15 cellular contexts compared by ENCODE assay signal in the genomic region with DNA sequence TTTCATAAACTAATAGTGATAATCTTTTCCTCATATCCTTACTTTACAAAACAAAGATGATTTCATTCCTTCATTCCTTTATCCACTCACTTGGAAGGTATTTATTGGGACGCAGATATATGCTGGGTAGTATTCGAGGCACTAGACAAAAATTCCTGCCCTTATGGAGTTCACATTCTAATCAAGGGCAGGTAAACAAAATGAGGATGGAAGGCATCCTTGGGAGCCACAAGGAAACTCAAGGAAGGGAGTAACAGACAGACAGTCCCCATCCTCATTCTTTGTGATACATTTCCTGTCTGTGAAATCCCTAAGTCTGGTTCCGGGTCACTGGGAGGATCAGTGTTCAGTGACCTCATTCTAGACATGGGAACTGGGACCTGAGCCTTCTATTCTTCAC. TPM values are rescaled to one million over a fixed set of nuclear protein-coding genes. Genes with fewer than 3 reads are reported as not detected.
DNase-seq lines count a peak whose midpoint lies in the region; ATAC-seq, FAIRE-seq and TF ChIP-seq lines count a peak whose summit lies in the region.
"Had no signal": no experiment of that assay in that cellular context is flagged by ENCODE, and none has a peak within 500 bp of the region (broad histone marks: within the 10 kb centered on the region; RNA-seq: fewer than 3 reads in every experiment).

No MANE protein-coding gene starts in this region.

- no peak for TF ChIP-seq RAD21 in K562 (CRISPR knock-in tag; conservative IDR thresholded peaks at IDR 0.05 in 1 of 2, IDR thresholded peaks at IDR 0.05 in 1 of 2)

- no peak overlapping the region for H3K9ac ChIP-seq in GM23248
- H3K9ac ChIP-seq in K562 (ENCODE audit: insufficient read depth in 1 of 2, low read depth in 2 of 2, low read length in 2 of 2) = no peak overlapping the region

- H3K4me1 ChIP-seq in GM23248 (ENCODE audit: insufficient read depth) (no peaks in the 10 kb centered on the region), K562 (replicated peaks in 1 of 2; ENCODE audit: control insufficient read depth in 2 of 2, insufficient read depth in 2 of 2, low read length in 2 of 2) (no peaks in the 10 kb centered on the region), small intestine (ENCODE audit: control insufficient read depth in 2 of 2, insufficient read depth in 1 of 2, low read depth in 1 of 2, low read length in 1 of 2) (no peaks in the 10 kb centered on the region)

- CTCF ChIA-PET in K562 (lab: Yijun Ruan, JAX; ENCODE audit: low intra/inter-chr PET ratio) = interaction anchor here (3.9 to 6.5 kb wide), 2 partner anchors 206 to 237 kb away, joined by 22 to 139 read pairs; no protein-coding TSS in a partner anchor

- H2AFZ ChIP-seq in GM23248 = no peak overlapping the region
- no peak overlapping the region for H2AFZ ChIP-seq in K562 (ENCODE audit: low read depth, low read length)

- no peaks in the 10 kb centered on the region for H4K20me1 ChIP-seq in GM23248 (ENCODE audit: insufficient read depth)
- no peaks in the 10 kb centered on the region; the same call in 1 of the 2 replicates for H4K20me1 ChIP-seq in K562 (replicated peaks; ENCODE audit: control insufficient read depth, insufficient read depth, low read length)

- H3F3A ChIP-seq in GM23248 (ENCODE audit: insufficient read depth) = no peaks in the 10 kb centered on the region

- TF ChIP-seq CTCF in K562 (IDR thresholded peaks at IDR 0.05 in 2 of 3, conservative IDR thresholded peaks at IDR 0.05 in 1 of 3; ENCODE audit: insufficient read depth in 2 of 3, low read depth in 1 of 3, low read length in 3 of 3) (no peak), epithelial cell of esophagus (IDR thresholded peaks at IDR 0.05; ENCODE audit: insufficient read depth, low read depth, low read length, missing control alignments) (no peak)

- no peak for ATAC-seq in K562
- ATAC-seq in left ventricle myocardium superior = no peak

- no peak for TF ChIP-seq POLR2A in K562 (conservative IDR thresholded peaks at IDR 0.05)

- H3K9me3 ChIP-seq in GM23248 (ENCODE audit: low read depth) (no peaks in the 10 kb centered on the region), K562 (replicated peaks; ENCODE audit: control insufficient read depth, insufficient read depth, low read depth, low read length) (no peaks in the 10 kb centered on the region), small intestine (ENCODE audit: control insufficient read depth, low read depth) (no peaks in the 10 kb centered on the region)
- H3K9me3 ChIP-seq: BE2C had no signal

- FAIRE-seq in K562 (lab: Jason Lieb, UNC) (no peak), small intestine (lab: Jason Lieb, UNC) (no peak)
- FAIRE-seq: GM12892 had no signal

- H3K4me2 ChIP-seq in GM23248 (ENCODE audit: unreplicated experiment) (no peak overlapping the region), K562 (ENCODE audit: insufficient read depth, low read length) (no peak overlapping the region)

- H3K9me1 ChIP-seq in K562 (ENCODE audit: control insufficient read depth, insufficient read depth, low read length) = no peaks in the 10 kb centered on the region

- H3K27me3 ChIP-seq in GM23248 (replicated peaks; ENCODE audit: insufficient read depth) = peaks cover 20% of the 10 kb centered on the region
- peaks cover 0 to 4% of the 10 kb centered on the region in 2 experiments; a peak in 3 of 5 replicates for H3K27me3 ChIP-seq in K562 (ENCODE audit: control insufficient read depth in 2 of 2, insufficient read depth in 2 of 2, low read length in 2 of 2)
- H3K27me3 ChIP-seq in small intestine (ENCODE audit: control insufficient read depth in 2 of 2, insufficient read depth in 2 of 2, low read length in 2 of 2) = no peaks in the 10 kb centered on the region
- H3K27me3 ChIP-seq: BE2C had no signal

- peak; percentile 3 for DNase-seq in GM23248
- no peak for DNase-seq in K562 (ENCODE audit: extremely low read depth in 1 of 4, low spot score in 3 of 4)
- DNase-seq in epithelial cell of esophagus (ENCODE audit: low read depth) = peak; percentile 40
- DNase-seq in small intestine = no peak
- DNase-seq in left ventricle myocardium superior = no peak
- no peak for DNase-seq in EL
- DNase-seq: DMS 273 treated with DMSO at 0.1 percent for 48 hours, GDM1 had no signal

- H3K4me3 ChIP-seq in GM23248 (no peak overlapping the region), K562 (no peak overlapping the region), epithelial cell of esophagus (ENCODE audit: low read length) (no peak overlapping the region), small intestine (ENCODE audit: low read depth in 1 of 2, low read length in 2 of 2) (no peak overlapping the region)

- 82 to 87% methylated on average over 3 of the region's 3 CpGs for WGBS in GM23248 (ENCODE audit: low coverage in 1 of 2, low lambda C conversion rate in 2 of 2, missing lambda C conversion rate in 2 of 2), 2 experiments
- WGBS in K562 (ENCODE audit: insufficient coverage, low coverage, missing lambda C conversion rate) = 6% methylated on average over 3 of the region's 3 CpGs
- WGBS in small intestine, 3 donors = 82 to 89% (median 88%) methylated on average over 3 of the region's 3 CpGs

- H3K79me2 ChIP-seq in GM23248 (ENCODE audit: insufficient read depth) (no peaks in the 10 kb centered on the region), K562 (ENCODE audit: control insufficient read depth, insufficient read depth, low read length) (no peaks in the 10 kb centered on the region)

- in situ Hi-C loops in GM23248 (cut with MboI) = loop anchor here (5.0 kb wide), 2 partner anchors 159 to 234 kb away; no protein-coding TSS in a partner anchor
- in situ Hi-C loops in K562 (cut with MboI) = loop anchor here (5.0 kb wide), 1 partner anchor 234 kb away; no protein-coding TSS in a partner anchor

- no peaks in the 10 kb centered on the region for H3K9me2 ChIP-seq in GM23248 (ENCODE audit: insufficient read depth)

- POLR2A ChIA-PET in K562 (lab: Yijun Ruan, JAX) = no interaction called here

- TF ChIP-seq EP300 in K562 (IDR thresholded peaks at IDR 0.05; ENCODE audit: low read length) = no peak

- intact Hi-C loops in K562 (cut with micrococcal nuclease) (loop anchor here (1.0 to 5.0 kb wide), 3 partner anchors 59 to 236 kb away; no protein-coding TSS in a partner anchor), left ventricle myocardium superior (cut with micrococcal nuclease) (loop anchor here (5.0 kb wide), 1 partner anchor 234 kb away; no protein-coding TSS in a partner anchor)

- no TSS peak for BruUV-seq in K562 (replicated peaks; lab: Mats Ljungman, UMichigan)

- H3K27ac ChIP-seq in GM23248 = no peak overlapping the region
- H3K27ac ChIP-seq in K562 (ENCODE audit: extremely low read depth, low read depth, low read length) = no peak overlapping the region
- no peak overlapping the region for H3K27ac ChIP-seq in small intestine (ENCODE audit: low read depth in 1 of 2, low read length in 1 of 2)
- H3K27ac ChIP-seq: HL-60 had no signal

- no peaks in the 10 kb centered on the region for H3K36me3 ChIP-seq in GM23248 (ENCODE audit: low read depth)
- no peaks in the 10 kb centered on the region for H3K36me3 ChIP-seq in K562 (ENCODE audit: control insufficient read depth, insufficient read depth, low read length)
- H3K36me3 ChIP-seq in small intestine (ENCODE audit: control insufficient read depth in 2 of 2, insufficient read depth in 2 of 2, low read length in 2 of 2) = no peaks in the 10 kb centered on the region

TF ChIP-seq in K562, 482 proteins besides CTCF, POLR2A, EP300 and RAD21:
- TF ChIP-seq NR2C1 (IDR thresholded peaks at IDR 0.05) (peak; percentile 33; the same call in 1 of the 2 replicates), NR2C1 (tag; IDR thresholded peaks at IDR 0.05) (0 out of 2 replicates have a peak, but pooled peaks have one; percentile 14), EGR1 (conservative IDR thresholded peaks at IDR 0.05) (no peak), NR2C2 (CRISPR knock-in tag; IDR thresholded peaks at IDR 0.05) (no peak), NR2C2 (tag; IDR thresholded peaks at IDR 0.05) (peak; percentile 43; the same call in 1 of the 2 replicates)

RNA-seq across cellular contexts. Expression of a gene that starts 45.2 kb away (rescaled TPM):
- not detected in 2 replicates for total RNA-seq in GM23248 (2014; rRNA removed; shearing (Covaris generic))
- not detected in 2 replicates for polyA plus RNA-seq in GM23248 (2016; fragmentation: Nextera tagmentation; extraction: Ambion mirVana)
- total RNA-seq in K562 (2011; cell fraction: chromatin; rRNA removed; ENCODE audit: low replicate concordance) = not detected in 2 replicates
- total RNA-seq in K562 (2011; cell fraction: nucleolus; rRNA removed) = not detected in 2 replicates
- not detected in 2 replicates for total RNA-seq in K562 (2011; cell fraction: nucleoplasm; rRNA removed)
- not detected in 2 replicates for total RNA-seq in K562 (2014; rRNA removed)
- total RNA-seq in K562 (2014; rRNA removed; fragmentation: Illumina TruSeq; extraction: Trizol) = not detected in 2 replicates
- not detected in 2 replicates for total RNA-seq in K562 (2015; rRNA removed; fragmentation: Illumina TruSeq; extraction: Trizol)
- not detected in 2 replicates for total RNA-seq in K562 (2021)
- polyA plus RNA-seq in K562 (2011; rRNA removed) = not detected in 2 replicates
- polyA plus RNA-seq in K562 (2011; cell fraction: cytosol; rRNA removed) = not detected in 2 replicates
- not detected in 2 replicates for polyA plus RNA-seq in K562 (2011; cell fraction: nucleus; rRNA removed)
- polyA plus RNA-seq in K562 (2012) = 0.07 TPM in 1 of 2 replicates, not detected in the other
- not detected in 2 replicates for polyA plus RNA-seq in K562 (2014; fragmentation: Illumina TruSeq; extraction: Trizol)
- not detected for polyA plus RNA-seq in K562 (2014; fragmentation: Nextera tagmentation; extraction: Ambion mirVana)
- not detected in 2 replicates for polyA plus RNA-seq in K562 (2014; rRNA removed)
- polyA minus RNA-seq in K562 (2011; rRNA and poly(A)+ RNA removed) = not detected in 2 replicates
- polyA minus RNA-seq in K562 (2011; cell fraction: cytosol; rRNA and poly(A)+ RNA removed) = not detected in 2 replicates
- polyA minus RNA-seq in K562 (2011; cell fraction: nucleus; rRNA and poly(A)+ RNA removed) = not detected in 2 replicates
- polyA plus RNA-seq in small intestine = under 1 TPM in 1 of 3 donors, not detected in 2; 0.22 TPM
- total RNA-seq in left ventricle myocardium superior = not detected
- total RNA-seq: CD4-positive, CD25-positive, alpha-beta regulatory T cell; CD8-positive, alpha-beta memory T cell; HFFc6; HT1080 had no signal
- polyA plus RNA-seq: CD4-positive, CD25-positive, alpha-beta regulatory T cell; CD8-positive, alpha-beta memory T cell had no signal

Comparison
In these comparisons a context has a peak if more than half of its experiments do, and no peak if none do; other contexts are left out.
1. DNase-seq: peak in GM23248 (single experiment) and epithelial cell of esophagus (single experiment); none in K562 (0 of 4), small intestine (single experiment), left ventricle myocardium superior (single experiment) and EL (single experiment).